In the genomic region with DNA sequence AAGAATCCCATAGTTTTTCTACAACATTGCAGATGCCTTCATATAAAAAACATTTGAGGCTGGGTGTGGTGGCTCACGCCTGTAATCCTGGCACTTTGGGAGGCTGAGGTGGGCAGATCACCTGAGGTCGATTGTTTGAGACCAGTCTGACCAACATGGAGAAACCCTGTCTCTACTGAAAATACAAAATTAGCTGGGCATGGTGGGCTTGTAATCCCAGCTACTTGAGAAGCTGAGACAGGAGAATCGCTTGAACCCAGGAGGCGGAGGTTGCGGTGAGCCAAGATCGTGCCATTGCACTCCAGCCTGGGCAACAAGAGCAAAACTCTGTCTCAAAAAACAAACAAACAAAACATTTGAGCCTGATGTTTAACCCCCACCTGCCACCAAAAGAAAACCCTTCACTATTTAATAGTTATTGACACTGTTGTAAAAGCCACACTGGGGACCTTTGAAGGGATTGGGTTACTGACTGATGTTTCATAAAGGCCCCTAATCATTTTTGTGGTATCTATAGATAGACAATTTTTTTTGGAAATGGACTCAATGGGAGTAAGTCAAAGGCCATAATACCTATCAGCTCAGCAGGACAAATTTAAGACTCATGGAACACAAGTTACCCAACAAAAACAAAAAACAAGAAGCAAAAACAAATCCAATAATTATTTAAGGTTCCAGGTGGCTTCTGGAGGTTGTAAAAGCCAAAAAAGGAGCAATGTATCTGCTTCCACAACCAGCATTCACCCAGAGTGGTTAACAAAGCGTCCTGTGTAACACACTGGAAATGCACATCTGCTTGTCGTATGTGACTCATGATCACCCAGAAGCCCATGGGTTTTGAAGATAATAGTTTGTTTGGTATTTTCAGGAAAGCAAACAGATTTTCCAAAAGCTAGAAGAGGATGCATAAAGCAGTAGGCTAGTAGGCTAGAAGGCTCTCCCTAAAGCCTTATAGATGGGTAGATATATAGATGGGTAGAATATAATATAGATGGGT, we compare ENCODE assay signal across 12 cellular contexts. TPM values are rescaled to one million over a fixed set of nuclear protein-coding genes. Genes with fewer than 3 reads are reported as not detected.
DNase-seq lines count a peak whose midpoint lies in the region; ATAC-seq and TF ChIP-seq lines count a peak whose summit lies in the region.
"Had no signal": no experiment of that assay in that cellular context is flagged by ENCODE, and none has a peak within 500 bp of the region (broad histone marks: within the 10 kb centered on the region; RNA-seq: fewer than 3 reads in every experiment).

No MANE protein-coding gene starts in this region.

- peak overlapping the region; percentile 44 for H3K4me2 ChIP-seq in skeletal muscle satellite cell (ENCODE audit: low read length)

- H3K4me3 Mint-ChIP-seq in activated T-cell treated with anti-CD3 and anti-CD28 coated beads, Interleukin-2, amount 50 U/mL, for 4 hours: peak overlapping the region; percentile 29
- H3K4me3 Mint-ChIP-seq in central memory CD8-positive, alpha-beta T cell: peak overlapping the region; percentile 44
- H3K4me3 Mint-ChIP-seq: H9 had no signal

- no peaks in the 10 kb centered on the region for H3K9me3 Mint-ChIP-seq in activated T-cell treated with anti-CD3 and anti-CD28 coated beads, Interleukin-2, amount 50 U/mL, for 4 hours
- H3K9me3 Mint-ChIP-seq in central memory CD8-positive, alpha-beta T cell: no peaks in the 10 kb centered on the region
- H3K9me3 Mint-ChIP-seq: H9 had no signal

- no peak for TF ChIP-seq POLR2A in testis (IDR thresholded peaks at IDR 0.05)

- peaks cover 28% of the 10 kb centered on the region for H3K4me1 ChIP-seq in skeletal muscle satellite cell (ENCODE audit: control insufficient read depth, insufficient read depth, low read length)
- no peaks in the 10 kb centered on the region for H3K4me1 ChIP-seq in testis

- peak overlapping the region; percentile 19 for H3K9ac ChIP-seq in skeletal muscle satellite cell (ENCODE audit: low read depth, low read length)

- H3K27me3 Mint-ChIP-seq in activated T-cell treated with anti-CD3 and anti-CD28 coated beads, Interleukin-2, amount 50 U/mL, for 4 hours (ENCODE audit: low read depth): peaks cover 22% of the 10 kb centered on the region
- H3K27me3 Mint-ChIP-seq in central memory CD8-positive, alpha-beta T cell: peaks cover 21% of the 10 kb centered on the region

- no peak overlapping the region for H3K27ac ChIP-seq in testis

- peaks cover 65% of the 10 kb centered on the region for H3K4me1 Mint-ChIP-seq in activated T-cell treated with anti-CD3 and anti-CD28 coated beads, Interleukin-2, amount 50 U/mL, for 4 hours (ENCODE audit: low read depth)
- H3K4me1 Mint-ChIP-seq in central memory CD8-positive, alpha-beta T cell: peaks cover 40% of the 10 kb centered on the region
- H3K4me1 Mint-ChIP-seq: H9 had no signal

- H3K27ac Mint-ChIP-seq in central memory CD8-positive, alpha-beta T cell (ENCODE audit: low read depth): peak overlapping the region; percentile 70
- H3K27ac Mint-ChIP-seq: H9 had no signal

- ATAC-seq in activated T-cell treated with anti-CD3 and anti-CD28 coated beads, Interleukin-2, amount 50 U/mL, for 4 hours: peak; percentile 6 to 23
- ATAC-seq in central memory CD8-positive, alpha-beta T cell (replicated peaks; ENCODE audit: extremely low read depth, poor library complexity, severe bottlenecking): no peak
- no peak for ATAC-seq in HG03108 (IDR thresholded peaks at IDR 0.05; ENCODE audit: unreplicated experiment)

- H3K9me3 ChIP-seq in skeletal muscle satellite cell (replicated peaks; ENCODE audit: low read length): no peaks in the 10 kb centered on the region
- no peaks in the 10 kb centered on the region for H3K9me3 ChIP-seq in testis

- H3K4me3 ChIP-seq in skeletal muscle satellite cell (ENCODE audit: low read length) (no peak overlapping the region), testis (no peak overlapping the region)

- intact Hi-C loops in testis (cut with DNase I; ENCODE audit: low total_unique reads): no loop called here

- 94 to 96% methylated on average over 8 of the region's 8 CpGs for WGBS in testis, 2 donors

- H3K36me3 Mint-ChIP-seq in activated T-cell treated with anti-CD3 and anti-CD28 coated beads, Interleukin-2, amount 50 U/mL, for 4 hours (ENCODE audit: insufficient read depth): no peaks in the 10 kb centered on the region
- H3K36me3 Mint-ChIP-seq in central memory CD8-positive, alpha-beta T cell (ENCODE audit: insufficient read depth): peaks cover 3% of the 10 kb centered on the region

- no peak for TF ChIP-seq CTCF in testis (IDR thresholded peaks at IDR 0.05)

- no peaks in the 10 kb centered on the region for H3K36me3 ChIP-seq in skeletal muscle satellite cell (ENCODE audit: insufficient read depth, low read length)
- no peaks in the 10 kb centered on the region for H3K36me3 ChIP-seq in testis (ENCODE audit: low read depth, missing control alignments)

- DNase-seq in activated T-cell treated with anti-CD3 and anti-CD28 coated beads, Interleukin-2, amount 50 U/mL, for 4 hours: no peak
- no peak for DNase-seq in activated T-cell treated with anti-CD3 and anti-CD28 coated beads, Interleukin-2, amount 50 U/mL, for 1 hour
- DNase-seq in NCI-H1930 (lab: John Stamatoyannopoulos, UW) (peak; percentile 10 to 13), NCI-H1417 treated with DMSO at 0.1 percent for 48 hours (lab: John Stamatoyannopoulos, UW) (no peak), testis (no peak)
- DNase-seq in central memory CD8-positive, alpha-beta T cell (ENCODE audit: low spot score in 2 of 2): no peak
- DNase-seq: C1 segment of cervical spinal cord, H9, MM.1S, small intestine had no signal

- H3K27me3 ChIP-seq in skeletal muscle satellite cell (ENCODE audit: control insufficient read depth, insufficient read depth, low read length): no peaks in the 10 kb centered on the region
- H3K27me3 ChIP-seq in testis: no peaks in the 10 kb centered on the region

RNA-seq across cellular contexts. Expression of a gene that starts 41.2 kb away (rescaled TPM):
- total RNA-seq in activated T-cell treated with anti-CD3 and anti-CD28 coated beads, Interleukin-2, amount 50 U/mL, for 4 hours: 1 to 10 TPM in 2 of 3 donors, under 1 TPM in 1; 0.63 to 2.3 (median 1.0) TPM
- total RNA-seq in skeletal muscle satellite cell (2012; rRNA removed): 19.2 and 24.3 TPM in 2 replicates
- total RNA-seq in testis: 1 to 10 TPM; 1.1 to 2.7 TPM
- polyA plus RNA-seq in testis (ENCODE audit: insufficient read depth, low read depth, low replicate concordance): 2.5 TPM

Comparison
In these comparisons a context has a peak if more than half of its experiments do, and no peak if none do; other contexts are left out.
1. ATAC-seq: peak in activated T-cell treated with anti-CD3 and anti-CD28 coated beads, Interleukin-2, amount 50 U/mL, for 4 hours (2 of 2); none in central memory CD8-positive, alpha-beta T cell (single experiment) and HG03108 (single experiment).
2. DNase-seq: peak in NCI-H1930 (2 of 2); none in activated T-cell treated with anti-CD3 and anti-CD28 coated beads, Interleukin-2, amount 50 U/mL, for 4 hours (single experiment), activated T-cell treated with anti-CD3 and anti-CD28 coated beads, Interleukin-2, amount 50 U/mL, for 1 hour (single experiment), central memory CD8-positive, alpha-beta T cell (0 of 2), NCI-H1417 treated with DMSO at 0.1 percent for 48 hours (single experiment) and testis (single experiment).